In genomic region chr5:94021246-94021645, GRCh38 we compare ENCODE assay signal across 12 cellular contexts.
DNase-seq lines count a peak whose midpoint lies in the region; ATAC-seq lines count a peak whose summit lies in the region.
"Had no signal": no experiment of that assay in that cellular context is flagged by ENCODE, and none has a peak within 500 bp of the region (broad histone marks: within the 10 kb centered on the region; RNA-seq: fewer than 3 reads in every experiment).

No MANE protein-coding gene starts in this region.

- DNase-seq in DMS53 treated with DMSO at 0.1 percent for 48 hours (lab: John Stamatoyannopoulos, UW; ENCODE audit: unreplicated experiment): peak; percentile 96
- DNase-seq in M059J (ENCODE audit: low read depth): peak; percentile 94
- peak; percentile 43 for DNase-seq in cerebellar cortex (ENCODE audit: low spot score)
- peak; percentile 44 for DNase-seq in mucosa of gallbladder (ENCODE audit: low spot score)
- DNase-seq: left cardiac atrium, OCI-M1 had no signal

- no peak for ATAC-seq in HG03159 (IDR thresholded peaks at IDR 0.05; ENCODE audit: unreplicated experiment)
- ATAC-seq in GM19463 (IDR thresholded peaks at IDR 0.05; ENCODE audit: unreplicated experiment): no peak
- no peak for ATAC-seq in GM19467 (IDR thresholded peaks at IDR 0.05; ENCODE audit: unreplicated experiment)
- no peak for ATAC-seq in GM18517 (IDR thresholded peaks at IDR 0.05; ENCODE audit: unreplicated experiment)
- ATAC-seq: sciatic nerve; stimulated activated effector memory CD8-positive, alpha-beta T cell treated with anti-CD3 and anti-CD28 coated beads, Interleukin-12 subunit alpha, Interleukin-12 subunit beta, amount 100 ng/mL, for 72 hours had no signal

Comparison
In these comparisons a context has a peak if more than half of its experiments do, and no peak if none do; other contexts are left out.
1. DNase-seq: peak in every context shown above with its lines; median percentile 96 in DMS53 treated with DMSO at 0.1 percent for 48 hours; 94 in M059J; 44 in mucosa of gallbladder; 43 in cerebellar cortex.